In the genomic region with DNA sequence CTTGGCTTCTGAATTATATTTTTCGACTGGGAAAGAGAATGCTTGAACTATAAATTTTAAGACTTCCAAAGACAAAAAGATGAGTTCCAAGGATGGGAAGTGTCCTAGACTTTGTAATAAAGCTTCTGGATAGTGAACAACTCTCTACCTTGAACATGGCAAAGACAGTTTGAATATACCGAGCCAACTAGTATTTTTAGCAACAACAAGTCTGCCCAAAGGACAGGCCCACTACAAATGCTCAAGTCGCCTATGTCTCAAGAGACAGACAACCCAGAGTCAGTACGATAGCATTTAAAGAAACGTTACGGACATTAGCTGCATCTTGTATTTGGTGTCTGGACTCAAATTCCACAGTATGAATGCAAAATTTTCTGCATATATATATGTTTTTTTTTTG, we compare ENCODE assay signal across 19 cellular contexts.
DNase-seq lines count a peak whose midpoint lies in the region; ATAC-seq lines count a peak whose summit lies in the region.
"Had no signal": no experiment of that assay in that cellular context is flagged by ENCODE, and none has a peak within 500 bp of the region (broad histone marks: within the 10 kb centered on the region; RNA-seq: fewer than 3 reads in every experiment).

No MANE protein-coding gene starts in this region.

- H3K4me1 ChIP-seq in mesendoderm (ENCODE audit: control insufficient read depth, low read depth, low read length): peaks cover 7% of the 10 kb centered on the region
- peaks cover 9 to 12% (median 11%) of the 10 kb centered on the region in 3 donors for H3K4me1 ChIP-seq in skeletal muscle tissue (ENCODE audit: control insufficient read depth in 3 of 3, insufficient read depth in 3 of 3, low read length in 3 of 3)
- H3K4me1 ChIP-seq: BLaER1, Caco-2 had no signal

- intact Hi-C loops in Right ventricle myocardium superior (cut with DNase I): loop anchor here (5.0 kb wide), 1 partner anchor 110 kb away; no protein-coding TSS in a partner anchor
- intact Hi-C loops in cardiac septum (cut with DNase I): no loop called here
- intact Hi-C loops in left cardiac atrium (cut with DNase I): no loop called here

- no peak overlapping the region for H4K8ac ChIP-seq in mesendoderm (ENCODE audit: low read depth, low read length)

- no peak overlapping the region for H2BK120ac ChIP-seq in mesendoderm (ENCODE audit: low read depth, low read length)

- no peaks in the 10 kb centered on the region for H3K79me2 ChIP-seq in mesendoderm (ENCODE audit: control insufficient read depth, insufficient read depth, low read length)

- peak overlapping the region; percentile 68 for H3K18ac ChIP-seq in mesendoderm (ENCODE audit: low read length)

- no peak overlapping the region for H4K5ac ChIP-seq in mesendoderm (ENCODE audit: low read length)

- no peak overlapping the region for H3K56ac ChIP-seq in mesendoderm (ENCODE audit: low read length)

- H3K27me3 ChIP-seq in mesendoderm (ENCODE audit: insufficient read depth, low read length, poor library complexity) (no peaks in the 10 kb centered on the region), skeletal muscle tissue (ENCODE audit: control insufficient read depth in 3 of 3, insufficient read depth in 3 of 3, low read length in 3 of 3) (no peaks in the 10 kb centered on the region)
- H3K27me3 ChIP-seq: BLaER1 had no signal

- WGBS in mesendoderm (ENCODE audit: extremely low coverage, insufficient coverage, low lambda C conversion rate): no CpG with 5 or more reads among the region's 6 CpGs

- H3K23ac ChIP-seq in mesendoderm (ENCODE audit: low read length): no peak overlapping the region

- H3K9ac ChIP-seq in mesendoderm (ENCODE audit: low read length) (no peak overlapping the region), skeletal muscle tissue (ENCODE audit: low read depth in 1 of 3, low read length in 3 of 3) (peak overlapping the region in 2 of 3 donors; percentile 24 to 40)
- H3K9ac ChIP-seq: BLaER1 had no signal

- H3K36me3 ChIP-seq in mesendoderm (ENCODE audit: control insufficient read depth, insufficient read depth, low read length) (no peaks in the 10 kb centered on the region), skeletal muscle tissue (ENCODE audit: control insufficient read depth in 3 of 3, insufficient read depth in 3 of 3, low read length in 3 of 3) (no peaks in the 10 kb centered on the region)
- H3K36me3 ChIP-seq: BLaER1 had no signal

- H3K4ac ChIP-seq in mesendoderm (ENCODE audit: low read depth, low read length): peak overlapping the region; percentile 36

- no peaks in the 10 kb centered on the region for H3K9me3 ChIP-seq in skeletal muscle tissue (ENCODE audit: control insufficient read depth in 3 of 3, low read length in 3 of 3)
- H3K9me3 ChIP-seq: BLaER1, Caco-2 had no signal

- no peaks in the 10 kb centered on the region for H3K79me1 ChIP-seq in mesendoderm (ENCODE audit: low read length)

- DNase-seq in Right ventricle myocardium superior (no peak), cardiac septum (ENCODE audit: low spot score) (no peak), left cardiac atrium (no peak), mesendoderm (no peak), AG20443 (ENCODE audit: low spot score) (no peak)
- DNase-seq: Caco-2; CD4-positive, CD25-positive, alpha-beta regulatory T cell; CD8-positive, alpha-beta T cell; DMS153; DND-41; H9; HFFc6 had no signal

- H3K27ac ChIP-seq in mesendoderm (ENCODE audit: low read depth, low read length): no peak overlapping the region
- H3K27ac ChIP-seq in skeletal muscle tissue (ENCODE audit: low read depth, low read length): peak overlapping the region; percentile 29
- H3K27ac ChIP-seq: BLaER1, C4-2B had no signal

- no peak overlapping the region for H2BK5ac ChIP-seq in mesendoderm (ENCODE audit: low read length)

- H3K4me2 ChIP-seq in mesendoderm (ENCODE audit: low read length): no peak overlapping the region
- H3K4me2 ChIP-seq: BLaER1, GM23338 had no signal

- ATAC-seq in Right ventricle myocardium superior (ENCODE audit: poor library complexity) (peak; percentile 73), left cardiac atrium (peak; percentile 34 to 53), GM21423 (IDR thresholded peaks at IDR 0.05; ENCODE audit: unreplicated experiment) (no peak), GM21825 (IDR thresholded peaks at IDR 0.05; ENCODE audit: unreplicated experiment) (no peak)
- ATAC-seq: CD8-positive, alpha-beta T cell; GM23338; HCT116 had no signal

- H3K4me3 ChIP-seq in mesendoderm (ENCODE audit: low read length) (no peak overlapping the region), skeletal muscle tissue (ENCODE audit: low read length in 3 of 3) (no peak overlapping the region)
- H3K4me3 ChIP-seq: BLaER1, GM23338 had no signal

- no peak overlapping the region for H2AK5ac ChIP-seq in mesendoderm (ENCODE audit: low read length)

- no peak overlapping the region for H2BK15ac ChIP-seq in mesendoderm (replicated peaks; ENCODE audit: low read depth)

Comparison
In these comparisons a context has a peak if more than half of its experiments do, and no peak if none do; other contexts are left out.
1. ATAC-seq: peak in Right ventricle myocardium superior (single experiment) and left cardiac atrium (2 of 2); none in GM21423 (single experiment) and GM21825 (single experiment).